ENCODE assay signal across 1 cellular context in genomic region chr14:74516451-74517155, GRCh38.
TF ChIP-seq lines count a peak whose summit lies in the region.

No MANE protein-coding gene starts in this region.

TF ChIP-seq in H1, 55 proteins besides CTCF, POLR2A, EP300 and RAD21 (continued from another document):
- TF ChIP-seq E2F6 (IDR thresholded peaks at IDR 0.05) (peak; percentile 5; the same call in 1 of the 2 replicates), TAF1 (IDR thresholded peaks at IDR 0.05; ENCODE audit: low read depth, low read length) (0 out of 2 replicates have a peak, but pooled peaks have one; percentile 25), KDM1A (IDR thresholded peaks at IDR 0.05; ENCODE audit: borderline replicate concordance, low read length) (no peak), SP1 (IDR thresholded peaks at IDR 0.05; ENCODE audit: low read depth, low read length) (no peak), CBX5 (IDR thresholded peaks at IDR 0.05; ENCODE audit: low read depth, low read length) (no peak), ASH2L (IDR thresholded peaks at IDR 0.05; ENCODE audit: low read length) (no peak), JUND (IDR thresholded peaks at IDR 0.05; ENCODE audit: low read length) (no peak), SP2 (IDR thresholded peaks at IDR 0.05; ENCODE audit: low read length) (no peak), ATF3 (IDR thresholded peaks at IDR 0.05; ENCODE audit: insufficient read depth, low read depth, low read length) (no peak), SUZ12 (IDR thresholded peaks at IDR 0.05; ENCODE audit: low read length) (no peak), BACH1 (IDR thresholded peaks at IDR 0.05; ENCODE audit: low read length) (peak; percentile 56; the same call in 1 of the 2 replicates), CHD7 (IDR thresholded peaks at IDR 0.05; ENCODE audit: insufficient replicate concordance, low read length) (no peak), BRCA1 (IDR thresholded peaks at IDR 0.05; ENCODE audit: low read depth, low read length) (no peak), EGR1 (IDR thresholded peaks at IDR 0.05; ENCODE audit: borderline replicate concordance, low read depth, low read length) (no peak), NANOG (IDR thresholded peaks at IDR 0.05; ENCODE audit: insufficient read depth, low read depth, low read length, poor library complexity, severe bottlenecking) (no peak), CEBPB (IDR thresholded peaks at IDR 0.05; ENCODE audit: low read depth, low read length) (no peak), HDAC6 (IDR thresholded peaks at IDR 0.05; ENCODE audit: low read depth, low read length) (no peak), SIX5 (IDR thresholded peaks at IDR 0.05; ENCODE audit: low read depth, low read length) (no peak), HDAC2 (IDR thresholded peaks at IDR 0.05; ENCODE audit: borderline replicate concordance in 1 of 2, low read depth in 2 of 2, low read length in 2 of 2) (no peak), SIRT6 (IDR thresholded peaks at IDR 0.05; ENCODE audit: low read length) (no peak), MAX (IDR thresholded peaks at IDR 0.05) (peak; percentile 44; the same call in 1 of the 2 replicates), MAFK (IDR thresholded peaks at IDR 0.05; ENCODE audit: low read depth, low read length) (peak; percentile 51; the same call in 1 of the 2 replicates), RNF2 (IDR thresholded peaks at IDR 0.05; ENCODE audit: borderline replicate concordance, low read depth, low read length, missing control alignments, poor library complexity, severe bottlenecking) (no peak), SIN3A (conservative IDR thresholded peaks at IDR 0.05 in 1 of 2, IDR thresholded peaks at IDR 0.05 in 1 of 2; ENCODE audit: low read depth in 1 of 2, low read length in 2 of 2) (no peak), TCF12 (IDR thresholded peaks at IDR 0.05; ENCODE audit: low read depth, low read length) (no peak)
